ENCODE assay signal across 1 cellular context in the genomic region with DNA sequence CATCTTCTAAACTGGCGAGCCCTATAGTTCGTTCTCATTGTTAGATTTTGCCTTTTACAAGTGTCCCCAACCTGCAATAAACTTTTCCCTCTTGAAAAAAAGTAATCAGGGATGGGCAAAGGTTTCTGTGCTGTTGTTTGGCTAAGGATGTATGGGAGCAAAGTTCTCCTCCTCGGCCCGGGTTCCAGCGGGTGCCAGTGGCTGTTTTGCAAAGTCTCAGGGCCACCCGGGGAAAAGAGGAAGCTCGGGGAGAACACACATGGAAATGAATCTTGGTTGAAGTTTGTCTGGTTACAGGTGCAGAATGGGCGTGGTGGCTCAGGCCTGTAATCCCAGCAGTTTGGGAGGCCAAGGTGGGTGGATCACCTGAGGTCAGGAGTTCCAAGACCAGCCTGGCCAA.
TF ChIP-seq lines count a peak whose summit lies in the region.

No MANE protein-coding gene starts in this region.

TF ChIP-seq in HepG2, 621 proteins besides CTCF, POLR2A, EP300 and RAD21 (continued from another document and continues in another):
- no peak for TF ChIP-seq KDM5B (CRISPR knock-in tag; IDR thresholded peaks at IDR 0.05; ENCODE audit: borderline replicate concordance)
- no peak for TF ChIP-seq IKZF4 (CRISPR knock-in tag; IDR thresholded peaks at IDR 0.05; ENCODE audit: borderline replicate concordance, low read depth, not compliant biosample characterization)
- TF ChIP-seq PCBP1 (IDR thresholded peaks at IDR 0.05; ENCODE audit: borderline replicate concordance, low read depth, low read length): no peak
- TF ChIP-seq ZMYM4 (CRISPR knock-in tag; IDR thresholded peaks at IDR 0.05): 0 out of 2 replicates have a peak, but pooled peaks have one; percentile 15
- 0 out of 2 replicates have a peak, but pooled peaks have one; percentile 9 for TF ChIP-seq SP5 (CRISPR knock-in tag; IDR thresholded peaks at IDR 0.05; ENCODE audit: borderline replicate concordance, low read depth)
- TF ChIP-seq MED1 (CRISPR knock-in tag; IDR thresholded peaks at IDR 0.05): peak; percentile 31; the same call in 1 of the 2 replicates
- TF ChIP-seq, protein P1, sequence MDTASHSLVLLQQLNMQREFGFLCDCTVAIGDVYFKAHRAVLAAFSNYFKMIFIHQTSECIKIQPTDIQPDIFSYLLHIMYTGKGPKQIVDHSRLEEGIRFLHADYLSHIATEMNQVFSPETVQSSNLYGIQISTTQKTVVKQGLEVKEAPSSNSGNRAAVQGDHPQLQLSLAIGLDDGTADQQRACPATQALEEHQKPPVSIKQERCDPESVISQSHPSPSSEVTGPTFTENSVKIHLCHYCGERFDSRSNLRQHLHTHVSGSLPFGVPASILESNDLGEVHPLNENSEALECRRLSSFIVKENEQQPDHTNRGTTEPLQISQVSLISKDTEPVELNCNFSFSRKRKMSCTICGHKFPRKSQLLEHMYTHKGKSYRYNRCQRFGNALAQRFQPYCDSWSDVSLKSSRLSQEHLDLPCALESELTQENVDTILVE (CRISPR knock-in tag; IDR thresholded peaks at IDR 0.05): no peak
- TF ChIP-seq ZBTB7B (CRISPR knock-in tag; IDR thresholded peaks at IDR 0.05): no peak
- no peak for TF ChIP-seq GABPA (IDR thresholded peaks at IDR 0.05; ENCODE audit: low read depth, low read length)
- TF ChIP-seq GABPA (CRISPR knock-in tag; IDR thresholded peaks at IDR 0.05; ENCODE audit: low read depth): no peak
- TF ChIP-seq YY1 (IDR thresholded peaks at IDR 0.05; ENCODE audit: insufficient read depth, insufficient replicate concordance, low read depth, low read length): no peak
- no peak for TF ChIP-seq ZNF264 (CRISPR knock-in tag; IDR thresholded peaks at IDR 0.05)
- TF ChIP-seq RARG (CRISPR knock-in tag; IDR thresholded peaks at IDR 0.05; ENCODE audit: low read depth): no peak
- TF ChIP-seq TCF12 (IDR thresholded peaks at IDR 0.05): no peak
- 0 out of 2 replicates have a peak, but pooled peaks have one; percentile 3 for TF ChIP-seq TCF12 (CRISPR knock-in tag; IDR thresholded peaks at IDR 0.05)
- no peak for TF ChIP-seq ADNP (CRISPR knock-in tag; IDR thresholded peaks at IDR 0.05)
- TF ChIP-seq, protein P2, sequence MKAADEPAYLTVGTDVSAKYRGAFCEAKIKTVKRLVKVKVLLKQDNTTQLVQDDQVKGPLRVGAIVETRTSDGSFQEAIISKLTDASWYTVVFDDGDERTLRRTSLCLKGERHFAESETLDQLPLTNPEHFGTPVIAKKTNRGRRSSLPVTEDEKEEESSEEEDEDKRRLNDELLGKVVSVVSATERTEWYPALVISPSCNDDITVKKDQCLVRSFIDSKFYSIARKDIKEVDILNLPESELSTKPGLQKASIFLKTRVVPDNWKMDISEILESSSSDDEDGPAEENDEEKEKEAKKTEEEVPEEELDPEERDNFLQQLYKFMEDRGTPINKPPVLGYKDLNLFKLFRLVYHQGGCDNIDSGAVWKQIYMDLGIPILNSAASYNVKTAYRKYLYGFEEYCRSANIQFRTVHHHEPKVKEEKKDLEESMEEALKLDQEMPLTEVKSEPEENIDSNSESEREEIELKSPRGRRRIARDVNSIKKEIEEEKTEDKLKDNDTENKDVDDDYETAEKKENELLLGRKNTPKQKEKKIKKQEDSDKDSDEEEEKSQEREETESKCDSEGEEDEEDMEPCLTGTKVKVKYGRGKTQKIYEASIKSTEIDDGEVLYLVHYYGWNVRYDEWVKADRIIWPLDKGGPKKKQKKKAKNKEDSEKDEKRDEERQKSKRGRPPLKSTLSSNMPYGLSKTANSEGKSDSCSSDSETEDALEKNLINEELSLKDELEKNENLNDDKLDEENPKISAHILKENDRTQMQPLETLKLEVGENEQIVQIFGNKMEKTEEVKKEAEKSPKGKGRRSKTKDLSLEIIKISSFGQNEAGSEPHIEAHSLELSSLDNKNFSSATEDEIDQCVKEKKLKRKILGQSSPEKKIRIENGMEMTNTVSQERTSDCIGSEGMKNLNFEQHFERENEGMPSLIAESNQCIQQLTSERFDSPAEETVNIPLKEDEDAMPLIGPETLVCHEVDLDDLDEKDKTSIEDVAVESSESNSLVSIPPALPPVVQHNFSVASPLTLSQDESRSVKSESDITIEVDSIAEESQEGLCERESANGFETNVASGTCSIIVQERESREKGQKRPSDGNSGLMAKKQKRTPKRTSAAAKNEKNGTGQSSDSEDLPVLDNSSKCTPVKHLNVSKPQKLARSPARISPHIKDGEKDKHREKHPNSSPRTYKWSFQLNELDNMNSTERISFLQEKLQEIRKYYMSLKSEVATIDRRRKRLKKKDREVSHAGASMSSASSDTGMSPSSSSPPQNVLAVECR (CRISPR knock-in tag; IDR thresholded peaks at IDR 0.05; ENCODE audit: borderline replicate concordance): no peak; the same call in 1 of the 2 replicates
- TF ChIP-seq ZNF10 (CRISPR knock-in tag; IDR thresholded peaks at IDR 0.05; ENCODE audit: borderline replicate concordance, low read depth): no peak
- TF ChIP-seq, protein P3, sequence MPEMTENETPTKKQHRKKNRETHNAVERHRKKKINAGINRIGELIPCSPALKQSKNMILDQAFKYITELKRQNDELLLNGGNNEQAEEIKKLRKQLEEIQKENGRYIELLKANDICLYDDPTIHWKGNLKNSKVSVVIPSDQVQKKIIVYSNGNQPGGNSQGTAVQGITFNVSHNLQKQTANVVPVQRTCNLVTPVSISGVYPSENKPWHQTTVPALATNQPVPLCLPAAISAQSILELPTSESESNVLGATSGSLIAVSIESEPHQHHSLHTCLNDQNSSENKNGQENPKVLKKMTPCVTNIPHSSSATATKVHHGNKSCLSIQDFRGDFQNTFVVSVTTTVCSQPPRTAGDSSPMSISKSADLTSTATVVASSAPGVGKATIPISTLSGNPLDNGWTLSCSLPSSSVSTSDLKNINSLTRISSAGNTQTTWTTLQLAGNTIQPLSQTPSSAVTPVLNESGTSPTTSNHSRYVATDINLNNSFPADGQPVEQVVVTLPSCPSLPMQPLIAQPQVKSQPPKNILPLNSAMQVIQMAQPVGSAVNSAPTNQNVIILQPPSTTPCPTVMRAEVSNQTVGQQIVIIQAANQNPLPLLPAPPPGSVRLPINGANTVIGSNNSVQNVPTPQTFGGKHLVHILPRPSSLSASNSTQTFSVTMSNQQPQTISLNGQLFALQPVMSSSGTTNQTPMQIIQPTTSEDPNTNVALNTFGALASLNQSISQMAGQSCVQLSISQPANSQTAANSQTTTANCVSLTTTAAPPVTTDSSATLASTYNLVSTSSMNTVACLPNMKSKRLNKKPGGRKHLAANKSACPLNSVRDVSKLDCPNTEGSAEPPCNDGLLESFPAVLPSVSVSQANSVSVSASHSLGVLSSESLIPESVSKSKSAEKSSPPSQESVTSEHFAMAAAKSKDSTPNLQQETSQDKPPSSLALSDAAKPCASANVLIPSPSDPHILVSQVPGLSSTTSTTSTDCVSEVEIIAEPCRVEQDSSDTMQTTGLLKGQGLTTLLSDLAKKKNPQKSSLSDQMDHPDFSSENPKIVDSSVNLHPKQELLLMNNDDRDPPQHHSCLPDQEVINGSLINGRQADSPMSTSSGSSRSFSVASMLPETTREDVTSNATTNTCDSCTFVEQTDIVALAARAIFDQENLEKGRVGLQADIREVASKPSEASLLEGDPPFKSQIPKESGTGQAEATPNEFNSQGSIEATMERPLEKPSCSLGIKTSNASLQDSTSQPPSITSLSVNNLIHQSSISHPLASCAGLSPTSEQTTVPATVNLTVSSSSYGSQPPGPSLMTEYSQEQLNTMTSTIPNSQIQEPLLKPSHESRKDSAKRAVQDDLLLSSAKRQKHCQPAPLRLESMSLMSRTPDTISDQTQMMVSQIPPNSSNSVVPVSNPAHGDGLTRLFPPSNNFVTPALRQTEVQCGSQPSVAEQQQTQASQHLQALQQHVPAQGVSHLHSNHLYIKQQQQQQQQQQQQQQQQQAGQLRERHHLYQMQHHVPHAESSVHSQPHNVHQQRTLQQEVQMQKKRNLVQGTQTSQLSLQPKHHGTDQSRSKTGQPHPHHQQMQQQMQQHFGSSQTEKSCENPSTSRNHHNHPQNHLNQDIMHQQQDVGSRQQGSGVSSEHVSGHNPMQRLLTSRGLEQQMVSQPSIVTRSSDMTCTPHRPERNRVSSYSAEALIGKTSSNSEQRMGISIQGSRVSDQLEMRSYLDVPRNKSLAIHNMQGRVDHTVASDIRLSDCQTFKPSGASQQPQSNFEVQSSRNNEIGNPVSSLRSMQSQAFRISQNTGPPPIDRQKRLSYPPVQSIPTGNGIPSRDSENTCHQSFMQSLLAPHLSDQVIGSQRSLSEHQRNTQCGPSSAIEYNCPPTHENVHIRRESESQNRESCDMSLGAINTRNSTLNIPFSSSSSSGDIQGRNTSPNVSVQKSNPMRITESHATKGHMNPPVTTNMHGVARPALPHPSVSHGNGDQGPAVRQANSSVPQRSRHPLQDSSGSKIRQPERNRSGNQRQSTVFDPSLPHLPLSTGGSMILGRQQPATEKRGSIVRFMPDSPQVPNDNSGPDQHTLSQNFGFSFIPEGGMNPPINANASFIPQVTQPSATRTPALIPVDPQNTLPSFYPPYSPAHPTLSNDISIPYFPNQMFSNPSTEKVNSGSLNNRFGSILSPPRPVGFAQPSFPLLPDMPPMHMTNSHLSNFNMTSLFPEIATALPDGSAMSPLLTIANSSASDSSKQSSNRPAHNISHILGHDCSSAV (CRISPR knock-in tag; IDR thresholded peaks at IDR 0.05; ENCODE audit: borderline replicate concordance): no peak
- TF ChIP-seq, protein P4, sequence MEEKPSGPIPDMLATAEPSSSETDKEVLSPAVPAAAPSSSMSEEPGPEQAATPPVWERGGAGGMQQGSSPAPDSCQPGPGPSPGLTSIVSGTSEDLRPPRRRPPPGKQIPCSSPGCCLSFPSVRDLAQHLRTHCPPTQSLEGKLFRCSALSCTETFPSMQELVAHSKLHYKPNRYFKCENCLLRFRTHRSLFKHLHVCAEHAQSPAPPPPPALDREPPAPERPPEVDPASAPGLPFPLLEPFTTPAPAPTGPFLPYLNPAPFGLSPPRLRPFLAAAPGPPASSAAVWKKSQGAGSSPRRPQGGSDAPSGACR (CRISPR knock-in tag; IDR thresholded peaks at IDR 0.05): no peak
- no peak for TF ChIP-seq SMAD9 (CRISPR knock-in tag; IDR thresholded peaks at IDR 0.05)
- no peak for TF ChIP-seq ZNF382 (CRISPR knock-in tag; IDR thresholded peaks at IDR 0.05; ENCODE audit: borderline replicate concordance)
- TF ChIP-seq ZFAT (CRISPR knock-in tag; conservative IDR thresholded peaks at IDR 0.05): no peak
- TF ChIP-seq, protein P5, sequence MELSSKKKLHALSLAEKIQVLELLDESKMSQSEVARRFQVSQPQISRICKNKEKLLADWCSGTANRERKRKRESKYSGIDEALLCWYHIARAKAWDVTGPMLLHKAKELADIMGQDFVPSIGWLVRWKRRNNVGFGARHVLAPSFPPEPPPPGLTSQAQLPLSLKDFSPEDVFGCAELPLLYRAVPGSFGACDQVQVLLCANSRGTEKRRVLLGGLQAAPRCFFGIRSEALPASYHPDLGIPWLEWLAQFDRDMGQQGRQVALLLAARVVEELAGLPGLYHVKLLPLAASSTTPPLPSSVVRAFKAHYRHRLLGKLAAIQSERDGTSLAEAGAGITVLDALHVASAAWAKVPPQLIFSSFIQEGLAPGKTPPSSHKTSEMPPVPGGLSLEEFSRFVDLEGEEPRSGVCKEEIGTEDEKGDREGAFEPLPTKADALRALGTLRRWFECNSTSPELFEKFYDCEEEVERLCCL (CRISPR knock-in tag; IDR thresholded peaks at IDR 0.05; ENCODE audit: borderline replicate concordance): no peak
- TF ChIP-seq, protein P6, sequence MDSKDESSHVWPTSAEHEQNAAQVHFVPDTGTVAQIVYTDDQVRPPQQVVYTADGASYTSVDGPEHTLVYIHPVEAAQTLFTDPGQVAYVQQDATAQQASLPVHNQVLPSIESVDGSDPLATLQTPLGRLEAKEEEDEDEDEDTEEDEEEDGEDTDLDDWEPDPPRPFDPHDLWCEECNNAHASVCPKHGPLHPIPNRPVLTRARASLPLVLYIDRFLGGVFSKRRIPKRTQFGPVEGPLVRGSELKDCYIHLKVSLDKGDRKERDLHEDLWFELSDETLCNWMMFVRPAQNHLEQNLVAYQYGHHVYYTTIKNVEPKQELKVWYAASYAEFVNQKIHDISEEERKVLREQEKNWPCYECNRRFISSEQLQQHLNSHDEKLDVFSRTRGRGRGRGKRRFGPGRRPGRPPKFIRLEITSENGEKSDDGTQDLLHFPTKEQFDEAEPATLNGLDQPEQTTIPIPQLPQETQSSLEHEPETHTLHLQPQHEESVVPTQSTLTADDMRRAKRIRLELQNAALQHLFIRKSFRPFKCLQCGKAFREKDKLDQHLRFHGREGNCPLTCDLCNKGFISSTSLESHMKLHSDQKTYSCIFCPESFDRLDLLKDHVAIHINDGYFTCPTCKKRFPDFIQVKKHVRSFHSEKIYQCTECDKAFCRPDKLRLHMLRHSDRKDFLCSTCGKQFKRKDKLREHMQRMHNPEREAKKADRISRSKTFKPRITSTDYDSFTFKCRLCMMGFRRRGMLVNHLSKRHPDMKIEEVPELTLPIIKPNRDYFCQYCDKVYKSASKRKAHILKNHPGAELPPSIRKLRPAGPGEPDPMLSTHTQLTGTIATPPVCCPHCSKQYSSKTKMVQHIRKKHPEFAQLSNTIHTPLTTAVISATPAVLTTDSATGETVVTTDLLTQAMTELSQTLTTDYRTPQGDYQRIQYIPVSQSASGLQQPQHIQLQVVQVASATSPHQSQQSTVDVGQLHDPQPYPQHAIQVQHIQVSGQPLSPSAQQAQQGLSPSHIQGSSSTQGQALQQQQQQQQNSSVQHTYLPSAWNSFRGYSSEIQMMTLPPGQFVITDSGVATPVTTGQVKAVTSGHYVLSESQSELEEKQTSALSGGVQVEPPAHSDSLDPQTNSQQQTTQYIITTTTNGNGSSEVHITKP (CRISPR knock-in tag; IDR thresholded peaks at IDR 0.05; ENCODE audit: low read depth): no peak
- TF ChIP-seq POLR2AphosphoS2 (IDR thresholded peaks at IDR 0.05; ENCODE audit: low read depth, low read length): no peak
- no peak for TF ChIP-seq ARNT2 (CRISPR knock-in tag; IDR thresholded peaks at IDR 0.05; ENCODE audit: low read depth)
- TF ChIP-seq, protein P7, sequence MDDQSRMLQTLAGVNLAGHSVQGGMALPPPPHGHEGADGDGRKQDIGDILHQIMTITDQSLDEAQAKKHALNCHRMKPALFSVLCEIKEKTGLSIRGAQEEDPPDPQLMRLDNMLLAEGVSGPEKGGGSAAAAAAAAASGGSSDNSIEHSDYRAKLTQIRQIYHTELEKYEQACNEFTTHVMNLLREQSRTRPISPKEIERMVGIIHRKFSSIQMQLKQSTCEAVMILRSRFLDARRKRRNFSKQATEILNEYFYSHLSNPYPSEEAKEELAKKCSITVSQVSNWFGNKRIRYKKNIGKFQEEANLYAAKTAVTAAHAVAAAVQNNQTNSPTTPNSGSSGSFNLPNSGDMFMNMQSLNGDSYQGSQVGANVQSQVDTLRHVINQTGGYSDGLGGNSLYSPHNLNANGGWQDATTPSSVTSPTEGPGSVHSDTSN (CRISPR knock-in tag; IDR thresholded peaks at IDR 0.05; ENCODE audit: borderline replicate concordance): no peak
- TF ChIP-seq REPIN1 (CRISPR knock-in tag; IDR thresholded peaks at IDR 0.05; ENCODE audit: borderline replicate concordance, low read depth): 0 out of 2 replicates have a peak, but pooled peaks have one; percentile 32
- TF ChIP-seq HOXD1 (CRISPR knock-in tag; IDR thresholded peaks at IDR 0.05): 0 out of 2 replicates have a peak, but pooled peaks have one; percentile 10
- TF ChIP-seq NR2C2 (CRISPR knock-in tag; IDR thresholded peaks at IDR 0.05; ENCODE audit: borderline replicate concordance): 0 out of 2 replicates have a peak, but pooled peaks have one; percentile 18
- no peak for TF ChIP-seq NR2F2 (IDR thresholded peaks at IDR 0.05; ENCODE audit: borderline replicate concordance, low read depth)
- TF ChIP-seq AHR (CRISPR knock-in tag; IDR thresholded peaks at IDR 0.05): no peak
- no peak for TF ChIP-seq NR2F1 (CRISPR knock-in tag; IDR thresholded peaks at IDR 0.05)
- TF ChIP-seq, protein P8, sequence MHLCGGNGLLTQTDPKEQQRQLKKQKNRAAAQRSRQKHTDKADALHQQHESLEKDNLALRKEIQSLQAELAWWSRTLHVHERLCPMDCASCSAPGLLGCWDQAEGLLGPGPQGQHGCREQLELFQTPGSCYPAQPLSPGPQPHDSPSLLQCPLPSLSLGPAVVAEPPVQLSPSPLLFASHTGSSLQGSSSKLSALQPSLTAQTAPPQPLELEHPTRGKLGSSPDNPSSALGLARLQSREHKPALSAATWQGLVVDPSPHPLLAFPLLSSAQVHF (CRISPR knock-in tag; IDR thresholded peaks at IDR 0.05): no peak
